3 cellular contexts compared by ENCODE assay signal in genomic region chr12:6716031-6716873, GRCh38. TPM values are rescaled to one million over a fixed set of nuclear protein-coding genes. Genes with fewer than 3 reads are reported as not detected.
"Had no signal": no experiment of that assay in that cellular context is flagged by ENCODE, and none has a peak within 500 bp of the region (broad histone marks: within the 10 kb centered on the region; RNA-seq: fewer than 3 reads in every experiment).

No MANE protein-coding gene starts in this region.

RNA-seq across cellular contexts. Expression of gene PIANP, which starts 15.6 kb away (rescaled TPM):
- total RNA-seq: PC-3, Peyer's patch, SJSA1 had no signal
